1 cellular context compared by ENCODE assay signal in genomic region chr5:32174011-32174866, GRCh38.
TF ChIP-seq lines count a peak whose summit lies in the region.

TSS of gene GOLPH3 (minus strand) at chr5:32174319. CDS start at chr5:32174034, 285 bp downstream.

TF ChIP-seq in K562, 482 proteins besides CTCF, POLR2A, EP300 and RAD21 (continued from another document and continues in another):
- TF ChIP-seq IRF1 (CRISPR knock-in tag; IDR thresholded peaks at IDR 0.05; ENCODE audit: borderline replicate concordance): no peak
- TF ChIP-seq E2F1 (CRISPR knock-in tag; IDR thresholded peaks at IDR 0.05): peak; percentile 76
- peak; percentile 64 for TF ChIP-seq HNRNPK (IDR thresholded peaks at IDR 0.05; ENCODE audit: low read depth, low read length, poor library complexity, severe bottlenecking)
- peak; percentile 68; the same call in 1 of the 2 replicates for TF ChIP-seq FOXK1 (CRISPR knock-in tag; IDR thresholded peaks at IDR 0.05; ENCODE audit: borderline replicate concordance)
- TF ChIP-seq CGGBP1 (CRISPR knock-in tag; IDR thresholded peaks at IDR 0.05): no peak; the same call in 1 of the 2 replicates
- TF ChIP-seq ESRRB (CRISPR knock-in tag; IDR thresholded peaks at IDR 0.05; ENCODE audit: borderline replicate concordance): no peak
- TF ChIP-seq ZNF639 (CRISPR knock-in tag; conservative IDR thresholded peaks at IDR 0.05 in 1 of 2, IDR thresholded peaks at IDR 0.05 in 1 of 2): peak in 1 of 2 experiments; percentile 78; a peak in 2 of 4 replicates
- peak; percentile 49; the same call in 1 of the 2 replicates for TF ChIP-seq ERF (CRISPR knock-in tag; IDR thresholded peaks at IDR 0.05)
- TF ChIP-seq ZNF57 (CRISPR knock-in tag; IDR thresholded peaks at IDR 0.05): peak; percentile 95
- TF ChIP-seq POLR2B (IDR thresholded peaks at IDR 0.05; ENCODE audit: low read depth, partially characterized antibody): peak; percentile 97
- TF ChIP-seq NR2F6 (CRISPR knock-in tag; IDR thresholded peaks at IDR 0.05): peak; percentile 76; the same call in 1 of the 2 replicates
- TF ChIP-seq NCOA1 (IDR thresholded peaks at IDR 0.05; ENCODE audit: low read depth): peak; percentile 66; the same call in 1 of the 2 replicates
- no peak for TF ChIP-seq FUS (optimal IDR thresholded peaks at IDR 0.05; ENCODE audit: low read depth, low read length)
- no peak for TF ChIP-seq RHOXF2B (CRISPR knock-in tag; conservative IDR thresholded peaks at IDR 0.05)
- TF ChIP-seq HIVEP1 (CRISPR knock-in tag; IDR thresholded peaks at IDR 0.05): 0 out of 2 replicates have a peak, but pooled peaks have one; percentile 4
- no peak for TF ChIP-seq ZZZ3 (IDR thresholded peaks at IDR 0.05)
- peak; percentile 95 for TF ChIP-seq CCNT2 (IDR thresholded peaks at IDR 0.05; ENCODE audit: borderline replicate concordance, extremely low read depth, insufficient read length, low read depth, low read length)
- no peak for TF ChIP-seq KDM1A (IDR thresholded peaks at IDR 0.05)
- peak; percentile 67 for TF ChIP-seq FOSL1 (tag; conservative IDR thresholded peaks at IDR 0.05)
- TF ChIP-seq TAF9B (IDR thresholded peaks at IDR 0.05; ENCODE audit: partially characterized antibody): peak; percentile 90
- TF ChIP-seq ZNF740 (CRISPR knock-in tag; IDR thresholded peaks at IDR 0.05): peak; percentile 57
- no peak for TF ChIP-seq ZNF740 (tag; IDR thresholded peaks at IDR 0.05)
- no peak for TF ChIP-seq DDX20 (tag; IDR thresholded peaks at IDR 0.05; ENCODE audit: low read depth)
- peak; percentile 46 for TF ChIP-seq GMEB1 (CRISPR knock-in tag; IDR thresholded peaks at IDR 0.05)
- TF ChIP-seq NR2C1 (IDR thresholded peaks at IDR 0.05): peak; percentile 52; the same call in 1 of the 2 replicates
- TF ChIP-seq NR2C1 (tag; IDR thresholded peaks at IDR 0.05): peak; percentile 68
- TF ChIP-seq ZBTB49 (CRISPR knock-in tag; IDR thresholded peaks at IDR 0.05; ENCODE audit: borderline replicate concordance): peak; percentile 46; the same call in 1 of the 2 replicates
- no peak for TF ChIP-seq RBM15 (IDR thresholded peaks at IDR 0.05; ENCODE audit: insufficient read depth, low read length)
- TF ChIP-seq TFAP4 (CRISPR knock-in tag; IDR thresholded peaks at IDR 0.05; ENCODE audit: borderline replicate concordance): peak; percentile 89; the same call in 1 of the 2 replicates
- peak in 1 of 2 experiments; percentile 64; a peak in 1 of 4 replicates for TF ChIP-seq CSDE1 (IDR thresholded peaks at IDR 0.05)
- 0 out of 2 replicates have a peak, but pooled peaks have one; percentile 21 for TF ChIP-seq SIN3B (IDR thresholded peaks at IDR 0.05; ENCODE audit: low read depth)
- TF ChIP-seq AFF4 (CRISPR knock-in tag; IDR thresholded peaks at IDR 0.05): peak; percentile 98
- peak; percentile 85 for TF ChIP-seq TBP (optimal IDR thresholded peaks at IDR 0.05; ENCODE audit: low read depth, low read length)
- TF ChIP-seq POLR2H (tag; IDR thresholded peaks at IDR 0.05; ENCODE audit: low read depth): peak; percentile 93
- peak; percentile 44; the same call in 1 of the 2 replicates for TF ChIP-seq BHLHE40 (IDR thresholded peaks at IDR 0.05; ENCODE audit: low read length)
- 0 out of 2 replicates have a peak, but pooled peaks have one; percentile 23 for TF ChIP-seq ZNF143 (CRISPR knock-in tag; IDR thresholded peaks at IDR 0.05)
- no peak for TF ChIP-seq ZNF274 (IDR thresholded peaks at IDR 0.05; ENCODE audit: borderline replicate concordance, low read depth, low read length)
